12 cellular contexts compared by ENCODE assay signal in genomic region chr19:45597425-45598111, GRCh38. TPM values are rescaled to one million over a fixed set of nuclear protein-coding genes. Genes with fewer than 3 reads are reported as not detected.
DNase-seq lines count a peak whose midpoint lies in the region; ATAC-seq, FAIRE-seq and TF ChIP-seq lines count a peak whose summit lies in the region.
"Had no signal": no experiment of that assay in that cellular context is flagged by ENCODE, and none has a peak within 500 bp of the region (broad histone marks: within the 10 kb centered on the region; RNA-seq: fewer than 3 reads in every experiment).

No MANE protein-coding gene starts in this region.

- TF ChIP-seq CTCF in Peyer's patch (IDR thresholded peaks at IDR 0.05), result no peak

- H3K27me3 ChIP-seq in HUES6 (ENCODE audit: control insufficient read depth, insufficient read depth, low read length) (peaks cover 54% of the 10 kb centered on the region), Peyer's patch (peaks cover 0 to 40% of the 10 kb centered on the region in 2 donors)

- H3K36me3 ChIP-seq in HUES6 (ENCODE audit: control insufficient read depth, insufficient read depth, low read length) (no peaks in the 10 kb centered on the region), Peyer's patch (no peaks in the 10 kb centered on the region)
- H3K36me3 ChIP-seq: colonic mucosa, tibial artery had no signal

- peak overlapping the region; percentile 10 for H3K9ac ChIP-seq in HUES6 (ENCODE audit: low read length)

- no peaks in the 10 kb centered on the region for H3K36me3 Mint-ChIP-seq in activated naive CD8-positive, alpha-beta T cell
- H3K36me3 Mint-ChIP-seq in stimulated activated effector memory CD8-positive, alpha-beta T cell treated with anti-CD3 and anti-CD28 coated beads, Interleukin-12 subunit alpha, Interleukin-12 subunit beta, amount 100 ng/mL, for 72 hours, result peaks cover 6% of the 10 kb centered on the region

- H3K27me3 Mint-ChIP-seq in activated naive CD8-positive, alpha-beta T cell, result peaks cover 36% of the 10 kb centered on the region

- peak overlapping the region; percentile 69 for H3K4me3 Mint-ChIP-seq in activated naive CD8-positive, alpha-beta T cell
- H3K4me3 Mint-ChIP-seq in stimulated activated effector memory CD8-positive, alpha-beta T cell treated with anti-CD3 and anti-CD28 coated beads, Interleukin-12 subunit alpha, Interleukin-12 subunit beta, amount 100 ng/mL, for 72 hours, result peak overlapping the region; percentile 58

- DNase-seq in stimulated activated effector memory CD8-positive, alpha-beta T cell treated with anti-CD3 and anti-CD28 coated beads, Interleukin-12 subunit alpha, Interleukin-12 subunit beta, amount 100 ng/mL, for 72 hours (ENCODE audit: low spot score in 2 of 2), result no peak
- DNase-seq in Peyer's patch (no peak), HTR-8/SVneo (ENCODE audit: insufficient read length, low spot score) (no peak)
- DNase-seq in stimulated activated CD4-positive, alpha-beta T cell treated with anti-CD3 and anti-CD28 coated beads, Interleukin-2, amount 100 ng/mL, for 48 hours, result no peak
- DNase-seq: colonic mucosa, head of caudate nucleus, NCI-H187, nucleus accumbens, tibial artery had no signal

- ATAC-seq in stimulated activated effector memory CD8-positive, alpha-beta T cell treated with anti-CD3 and anti-CD28 coated beads, Interleukin-12 subunit alpha, Interleukin-12 subunit beta, amount 100 ng/mL, for 72 hours, result no peak

- H3K4me1 ChIP-seq in HUES6 (ENCODE audit: control insufficient read depth, insufficient read depth, low read length), result peaks cover 35% of the 10 kb centered on the region
- H3K4me1 ChIP-seq in Peyer's patch, result peaks cover 0 to 13% (median 5%) of the 10 kb centered on the region in 4 donors
- H3K4me1 ChIP-seq: colonic mucosa had no signal

- TF ChIP-seq POLR2A in Peyer's patch (IDR thresholded peaks at IDR 0.05), result no peak

- H3K4me3 ChIP-seq in HUES6 (ENCODE audit: low read depth, low read length) (peak overlapping the region; percentile 56), iPS-18c (ENCODE audit: insufficient read depth, low read depth, low read length) (peak overlapping the region; percentile 52), Peyer's patch (no peak overlapping the region)
- H3K4me3 ChIP-seq: colonic mucosa had no signal

- no peak overlapping the region for H3K27ac ChIP-seq in HUES6 (ENCODE audit: low read depth, low read length)
- peak overlapping the region in 1 of 4 donors; percentile 30 for H3K27ac ChIP-seq in Peyer's patch
- H3K27ac ChIP-seq: colonic mucosa, tibial artery had no signal

- no peak for FAIRE-seq in HTR-8/SVneo (lab: Jason Lieb, UNC)

- no peaks in the 10 kb centered on the region for H3K9me3 Mint-ChIP-seq in activated naive CD8-positive, alpha-beta T cell (ENCODE audit: low read depth)
- no peaks in the 10 kb centered on the region for H3K9me3 Mint-ChIP-seq in stimulated activated effector memory CD8-positive, alpha-beta T cell treated with anti-CD3 and anti-CD28 coated beads, Interleukin-12 subunit alpha, Interleukin-12 subunit beta, amount 100 ng/mL, for 72 hours

- peaks cover 34% of the 10 kb centered on the region for H3K4me1 Mint-ChIP-seq in activated naive CD8-positive, alpha-beta T cell (ENCODE audit: low read depth)
- H3K4me1 Mint-ChIP-seq in stimulated activated effector memory CD8-positive, alpha-beta T cell treated with anti-CD3 and anti-CD28 coated beads, Interleukin-12 subunit alpha, Interleukin-12 subunit beta, amount 100 ng/mL, for 72 hours, result peaks cover 48% of the 10 kb centered on the region

- peak overlapping the region; percentile 41 for H3K27ac Mint-ChIP-seq in activated naive CD8-positive, alpha-beta T cell
- H3K27ac Mint-ChIP-seq in stimulated activated effector memory CD8-positive, alpha-beta T cell treated with anti-CD3 and anti-CD28 coated beads, Interleukin-12 subunit alpha, Interleukin-12 subunit beta, amount 100 ng/mL, for 72 hours, result peak overlapping the region; percentile 43

- H3K9me3 ChIP-seq in HUES6 (ENCODE audit: control insufficient read depth, insufficient read depth, low read depth, low read length) (no peaks in the 10 kb centered on the region), iPS-18c (ENCODE audit: control insufficient read depth, insufficient read depth, low read length) (no peaks in the 10 kb centered on the region), Peyer's patch (no peaks in the 10 kb centered on the region)
- H3K9me3 ChIP-seq: colonic mucosa, tibial artery had no signal

RNA-seq across cellular contexts. Expression of gene GPR4, which starts 4.4 kb away (rescaled TPM):
- 1 to 10 TPM in 2 of 4 donors, under 1 TPM in 2; 0.18 to 3.4 (median 1.7) TPM for total RNA-seq in Peyer's patch

RNA-seq across cellular contexts. Expression of gene OPA3, which starts 13.0 kb away (rescaled TPM):
- total RNA-seq in Peyer's patch, result 10 to 100 TPM in 3 of 4 donors, 1 to 10 TPM in 1; 5.0 to 26.6 (median 13.6) TPM

RNA-seq across cellular contexts. Expression of gene EML2, which starts 41.6 kb away (rescaled TPM):
- total RNA-seq in Peyer's patch, result 10 to 100 TPM; 17.5 to 60.2 (median 46.9) TPM

Comparison
In these comparisons a context has a peak if more than half of its experiments do, and no peak if none do; other contexts are left out.
1. H3K4me3 ChIP-seq: peak in HUES6 (single experiment) and iPS-18c (single experiment); none in Peyer's patch (0 of 4).